In genomic region chr1:174160603-174161002, GRCh38 we compare ENCODE assay signal across 8 cellular contexts. TPM values are rescaled to one million over a fixed set of nuclear protein-coding genes. Genes with fewer than 3 reads are reported as not detected.
DNase-seq lines count a peak whose midpoint lies in the region; ATAC-seq and TF ChIP-seq lines count a peak whose summit lies in the region.

No MANE protein-coding gene starts in this region.

- H3K4me1 ChIP-seq in ascending aorta: peaks cover 0 to 7% of the 10 kb centered on the region in 2 donors
- H3K4me1 ChIP-seq in right lobe of liver: peaks cover 0 to 12% (median 0%) of the 10 kb centered on the region in 4 donors
- peaks cover 12 to 17% of the 10 kb centered on the region in 2 donors for H3K4me1 ChIP-seq in thyroid gland

- H3K4me3 ChIP-seq in ascending aorta (peak overlapping the region; percentile 62 to 96), right lobe of liver (peak overlapping the region; percentile 95 to 98 (median 95)), thyroid gland (replicated peaks in 1 of 3) (peak overlapping the region; percentile 80 to 82 (median 81))

- DNase-seq in activated T-cell treated with anti-CD3 and anti-CD28 coated beads, Interleukin-2, amount 50 U/mL, for 72 hours: no peak
- DNase-seq in activated T-cell treated with anti-CD3 and anti-CD28 coated beads, Interleukin-2, amount 50 U/mL, for 1 hour: no peak
- DNase-seq in ascending aorta (ENCODE audit: low spot score in 2 of 2): no peak
- no peak for DNase-seq in right lobe of liver
- no peak for DNase-seq in thyroid gland
- DNase-seq in NOMO-1 treated with dmso at 0.1 percent for 144 hours (lab: John Stamatoyannopoulos, UW; ENCODE audit: unreplicated experiment): no peak
- DNase-seq in NCI-H2171 (lab: John Stamatoyannopoulos, UW): no peak
- no peak for DNase-seq in DMS114 treated with DMSO at 0.1 percent for 48 hours (lab: John Stamatoyannopoulos, UW; ENCODE audit: unreplicated experiment)

- H3K9me3 Mint-ChIP-seq in activated T-cell treated with anti-CD3 and anti-CD28 coated beads, Interleukin-2, amount 50 U/mL, for 72 hours: no peaks in the 10 kb centered on the region

- no peaks in the 10 kb centered on the region for H3K27me3 Mint-ChIP-seq in activated T-cell treated with anti-CD3 and anti-CD28 coated beads, Interleukin-2, amount 50 U/mL, for 72 hours (ENCODE audit: low read depth)

- intact Hi-C loops in ascending aorta (cut with DNase I): no loop called here
- intact Hi-C loops in right lobe of liver (cut with DNase I): no loop called here
- intact Hi-C loops in thyroid gland (cut with DNase I): no loop called here

- TF ChIP-seq CTCF in ascending aorta (IDR thresholded peaks at IDR 0.05) (no peak), right lobe of liver (IDR thresholded peaks at IDR 0.05) (no peak), thyroid gland (IDR thresholded peaks at IDR 0.05) (no peak)

- H3K27ac ChIP-seq in ascending aorta: peak overlapping the region in 1 of 2 donors; percentile 82
- H3K27ac ChIP-seq in right lobe of liver: peak overlapping the region in 2 of 3 donors; percentile 93 to 96
- peak overlapping the region in 2 of 3 donors; percentile 94 to 95 for H3K27ac ChIP-seq in thyroid gland

- H3K36me3 ChIP-seq in ascending aorta (no peaks in the 10 kb centered on the region), right lobe of liver (no peaks in the 10 kb centered on the region), thyroid gland (no peaks in the 10 kb centered on the region)

- peaks cover 77% of the 10 kb centered on the region for H3K4me1 Mint-ChIP-seq in activated T-cell treated with anti-CD3 and anti-CD28 coated beads, Interleukin-2, amount 50 U/mL, for 72 hours (ENCODE audit: low read depth)

- peak overlapping the region; percentile 85 to 99 for H3K4me3 Mint-ChIP-seq in activated T-cell treated with anti-CD3 and anti-CD28 coated beads, Interleukin-2, amount 50 U/mL, for 72 hours

- H3K9me3 ChIP-seq in ascending aorta (no peaks in the 10 kb centered on the region), right lobe of liver (no peaks in the 10 kb centered on the region), thyroid gland (no peaks in the 10 kb centered on the region)

- WGBS in right lobe of liver (ENCODE audit: insufficient coverage, low coverage, low lambda C conversion rate, missing lambda C conversion rate): 67% methylated on average over 5 of the region's 5 CpGs
- 78 to 82% methylated on average over 5 of the region's 5 CpGs for WGBS in thyroid gland, 2 donors

- TF ChIP-seq POLR2A in right lobe of liver (IDR thresholded peaks at IDR 0.05) (no peak), thyroid gland (IDR thresholded peaks at IDR 0.05) (no peak)

- H3K27me3 ChIP-seq in ascending aorta: no peaks in the 10 kb centered on the region
- no peaks in the 10 kb centered on the region for H3K27me3 ChIP-seq in right lobe of liver
- no peaks in the 10 kb centered on the region for H3K27me3 ChIP-seq in thyroid gland

- ATAC-seq in activated T-cell treated with anti-CD3 and anti-CD28 coated beads, Interleukin-2, amount 50 U/mL, for 72 hours (replicated peaks in 1 of 2): no peak
- no peak for ATAC-seq in right lobe of liver

- H3K27ac Mint-ChIP-seq in activated T-cell treated with anti-CD3 and anti-CD28 coated beads, Interleukin-2, amount 50 U/mL, for 72 hours: peak overlapping the region; percentile 75

- H3K36me3 Mint-ChIP-seq in activated T-cell treated with anti-CD3 and anti-CD28 coated beads, Interleukin-2, amount 50 U/mL, for 72 hours (ENCODE audit: insufficient read depth in 2 of 2): no peaks in the 10 kb centered on the region

RNA-seq across cellular contexts. Expression of gene RABGAP1L, which starts 1.3 kb away (rescaled TPM):
- 10 to 100 TPM; 36.7 to 42.0 TPM for total RNA-seq in activated T-cell treated with anti-CD3 and anti-CD28 coated beads, Interleukin-2, amount 50 U/mL, for 72 hours
- total RNA-seq in ascending aorta (48.4 TPM), right lobe of liver (10 to 100 TPM; 11.7 to 23.1 (median 18.5) TPM), thyroid gland (100 to 1,000 TPM in 1 of 4 donors, 10 to 100 TPM in 3; 70.5 to 100 (median 92.6) TPM)
